Comparison of ENCODE assay signal across 8 cellular contexts in the genomic region with DNA sequence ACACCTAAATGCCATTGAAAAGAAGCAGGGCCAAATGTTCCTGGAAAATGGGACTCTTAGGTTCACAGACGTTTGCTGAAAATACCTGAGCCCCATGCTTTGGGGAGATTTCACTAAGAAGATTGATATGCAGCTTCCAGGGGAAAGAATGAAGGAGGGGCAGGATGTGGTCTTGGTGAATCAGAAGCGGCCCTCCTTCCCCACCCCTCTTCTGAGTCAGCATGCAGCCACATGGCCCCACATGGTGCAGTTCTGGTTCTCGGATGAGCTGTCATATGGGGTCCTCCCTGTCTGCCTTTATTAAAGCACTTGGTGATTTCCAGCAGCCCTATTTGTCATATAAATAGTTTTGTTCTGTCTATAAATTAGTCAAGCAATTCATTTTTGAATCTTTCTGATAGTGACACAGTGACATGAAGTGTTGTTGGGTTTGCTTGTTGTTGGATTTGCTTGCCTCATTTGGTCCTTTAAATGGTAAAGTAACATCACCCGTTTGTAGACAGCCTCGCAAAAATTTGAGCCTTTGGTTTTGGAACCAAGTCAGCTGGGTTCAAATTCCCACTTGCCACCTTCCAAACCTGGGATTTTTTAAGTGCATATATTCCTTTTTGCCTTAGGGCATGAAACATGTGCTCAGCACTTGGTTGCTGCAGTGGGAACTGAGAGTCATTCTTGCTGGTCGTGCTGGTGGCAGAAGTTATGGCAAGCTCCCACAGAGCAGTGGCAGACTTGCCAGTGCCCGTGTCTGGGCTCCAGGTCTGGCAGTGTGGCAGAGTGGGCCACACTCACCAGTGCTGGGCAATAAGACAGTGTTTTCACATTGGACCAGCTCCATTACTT.
DNase-seq lines count a peak whose midpoint lies in the region; ATAC-seq and TF ChIP-seq lines count a peak whose summit lies in the region.

No MANE protein-coding gene starts in this region.

- CTCF ChIA-PET in HEK293T (lab: Yijun Ruan, JAX): no interaction called here

- peak; percentile 99 for DNase-seq in RPMI7951 (ENCODE audit: low read depth)
- peak; percentile 77 for DNase-seq in activated gamma-delta T cell treated with anti-CD3 and anti-CD28 coated beads, Interleukin-2, amount 50 U/mL, for 16 hours (ENCODE audit: low read depth)
- no peak for DNase-seq in lung (ENCODE audit: low spot score)
- peak; percentile 4 for DNase-seq in superior temporal gyrus (ENCODE audit: extremely low spot score)
- no peak for DNase-seq in HEK293T (ENCODE audit: extremely low spot score)
- no peak for DNase-seq in NCI-H774 (lab: John Stamatoyannopoulos, UW)

- POLR2A ChIA-PET in HEK293T (lab: Yijun Ruan, JAX): no interaction called here

- no peaks in the 10 kb centered on the region for H3K4me1 ChIP-seq in lung (ENCODE audit: control insufficient read depth in 2 of 2, insufficient read depth in 2 of 2, low read length in 2 of 2)

- H3K27ac ChIP-seq in lung (ENCODE audit: low read depth in 1 of 2, low read length in 1 of 2): no peak overlapping the region

- WGBS in lung, 2 donors: 56 to 61% methylated on average over 7 of the region's 7 CpGs

- no peak overlapping the region for H3K4me3 ChIP-seq in lung

- no peaks in the 10 kb centered on the region for H3K27me3 ChIP-seq in lung (ENCODE audit: control insufficient read depth, insufficient read depth)

- no peak for TF ChIP-seq CTCF in lung (IDR thresholded peaks at IDR 0.05; ENCODE audit: control extremely low read depth, extremely low read depth)

- H3K9me3 ChIP-seq in lung (ENCODE audit: control insufficient read depth in 2 of 2, insufficient read depth in 1 of 2, low read length in 1 of 2): no peaks in the 10 kb centered on the region

- no peaks in the 10 kb centered on the region for H3K36me3 ChIP-seq in lung (ENCODE audit: control insufficient read depth in 2 of 2, insufficient read depth in 2 of 2, low read length in 2 of 2)

- ATAC-seq in GM18870 (IDR thresholded peaks at IDR 0.05; ENCODE audit: unreplicated experiment) (peak; percentile 92), HG02981 (IDR thresholded peaks at IDR 0.05; ENCODE audit: unreplicated experiment) (peak; percentile 99), lung (ENCODE audit: insufficient read depth, low FRiP score) (peak; percentile 19)

TF ChIP-seq in HEK293T, 16 proteins besides CTCF, POLR2A, EP300 and RAD21:
- no peak for TF ChIP-seq HDGF (IDR thresholded peaks at IDR 0.05; ENCODE audit: borderline replicate concordance)
- no peak for TF ChIP-seq NFRKB (IDR thresholded peaks at IDR 0.05)
- no peak for TF ChIP-seq BHLHE40 (IDR thresholded peaks at IDR 0.05; ENCODE audit: borderline replicate concordance)
- TF ChIP-seq SUZ12 (IDR thresholded peaks at IDR 0.05): no peak
- no peak for TF ChIP-seq SP1 (IDR thresholded peaks at IDR 0.05)
- TF ChIP-seq ELF4 (IDR thresholded peaks at IDR 0.05): no peak
- no peak for TF ChIP-seq LEF1 (IDR thresholded peaks at IDR 0.05; ENCODE audit: borderline replicate concordance)
- TF ChIP-seq FOXM1 (IDR thresholded peaks at IDR 0.05; ENCODE audit: borderline replicate concordance): no peak
- TF ChIP-seq FOXA1 (IDR thresholded peaks at IDR 0.05): no peak
- no peak for TF ChIP-seq TARDBP (IDR thresholded peaks at IDR 0.05)
- TF ChIP-seq ARNT (IDR thresholded peaks at IDR 0.05): no peak
- no peak for TF ChIP-seq FOXK2 (IDR thresholded peaks at IDR 0.05)
- no peak for TF ChIP-seq CTBP1 (IDR thresholded peaks at IDR 0.05; ENCODE audit: borderline replicate concordance)
- TF ChIP-seq ZNF384 (IDR thresholded peaks at IDR 0.05): no peak
- no peak for TF ChIP-seq L3MBTL2 (conservative IDR thresholded peaks at IDR 0.05)
- TF ChIP-seq, protein P1, sequence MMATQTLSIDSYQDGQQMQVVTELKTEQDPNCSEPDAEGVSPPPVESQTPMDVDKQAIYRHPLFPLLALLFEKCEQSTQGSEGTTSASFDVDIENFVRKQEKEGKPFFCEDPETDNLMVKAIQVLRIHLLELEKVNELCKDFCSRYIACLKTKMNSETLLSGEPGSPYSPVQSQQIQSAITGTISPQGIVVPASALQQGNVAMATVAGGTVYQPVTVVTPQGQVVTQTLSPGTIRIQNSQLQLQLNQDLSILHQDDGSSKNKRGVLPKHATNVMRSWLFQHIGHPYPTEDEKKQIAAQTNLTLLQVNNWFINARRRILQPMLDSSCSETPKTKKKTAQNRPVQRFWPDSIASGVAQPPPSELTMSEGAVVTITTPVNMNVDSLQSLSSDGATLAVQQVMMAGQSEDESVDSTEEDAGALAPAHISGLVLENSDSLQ (IDR thresholded peaks at IDR 0.05): no peak

Comparison
In these comparisons a context has a peak if more than half of its experiments do, and no peak if none do; other contexts are left out.
1. ATAC-seq: peak in every context shown above with its lines; median percentile 99 in HG02981; 92 in GM18870; 19 in lung.
2. DNase-seq: peak in RPMI7951 (single experiment), activated gamma-delta T cell treated with anti-CD3 and anti-CD28 coated beads, Interleukin-2, amount 50 U/mL, for 16 hours (single experiment) and superior temporal gyrus (single experiment); none in lung (single experiment), HEK293T (single experiment) and NCI-H774 (single experiment).